ENCODE assay signal across 17 cellular contexts in the genomic region with DNA sequence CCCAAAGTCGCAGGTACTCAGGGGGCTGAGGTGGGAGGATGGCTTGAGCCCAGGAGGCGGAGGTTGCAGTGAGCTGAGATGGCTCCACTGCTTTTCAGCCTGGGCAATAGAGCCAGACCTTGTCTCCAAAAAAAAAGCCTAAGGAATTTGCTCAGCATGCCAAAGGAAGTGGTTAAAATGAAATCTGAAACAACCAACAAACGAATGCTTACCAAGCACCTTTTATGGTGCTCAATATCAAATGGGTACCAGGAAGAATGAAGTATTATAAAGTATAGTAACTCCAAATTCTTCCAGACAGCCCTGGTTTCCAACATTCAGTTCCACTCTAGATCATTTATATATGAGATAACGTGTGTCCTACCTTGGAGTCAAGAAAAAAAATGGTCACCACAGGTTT. TPM values are rescaled to one million over a fixed set of nuclear protein-coding genes. Genes with fewer than 3 reads are reported as not detected.
A peak's percentile ranks its signal among the peaks of the same experiment; 100 is the strongest.
DNase-seq lines count a peak whose midpoint lies in the region; ATAC-seq, FAIRE-seq and TF ChIP-seq lines count a peak whose summit lies in the region.
"Had no signal": no experiment of that assay in that cellular context is flagged by ENCODE, and none has a peak within 500 bp of the region (broad histone marks: within the 10 kb centered on the region; RNA-seq: fewer than 3 reads in every experiment).

No MANE protein-coding gene starts in this region.

- peak overlapping the region; percentile 14 for H3K27ac Mint-ChIP-seq in activated CD4-positive, alpha-beta T cell treated with anti-CD3 and anti-CD28 coated beads, Interleukin-2, amount 10 ng/mL, durations not matched to agents 7 days and 5 days
- no peak overlapping the region for H3K27ac Mint-ChIP-seq in WTC11
- H3K27ac Mint-ChIP-seq: stimulated activated naive CD8-positive, alpha-beta T cell treated with anti-CD3 and anti-CD28 coated beads, Interleukin-15, amount 100 ng/mL, for 72 hours had no signal

- no peak for TF ChIP-seq CTCF in WTC11 (IDR thresholded peaks at IDR 0.05)

- no peak overlapping the region for H3K4me3 Mint-ChIP-seq in activated CD4-positive, alpha-beta T cell treated with anti-CD3 and anti-CD28 coated beads, Interleukin-2, amount 10 ng/mL, durations not matched to agents 7 days and 5 days
- no peak overlapping the region for H3K4me3 Mint-ChIP-seq in WTC11

- WGBS in aorta, 2 donors: 40 to 45% methylated on average over 4 of the region's 4 CpGs

- H3K27me3 Mint-ChIP-seq in activated CD4-positive, alpha-beta T cell treated with anti-CD3 and anti-CD28 coated beads, Interleukin-2, amount 10 ng/mL, durations not matched to agents 7 days and 5 days: no peaks in the 10 kb centered on the region
- H3K27me3 Mint-ChIP-seq in WTC11 (ENCODE audit: low read depth): no peaks in the 10 kb centered on the region
- H3K27me3 Mint-ChIP-seq: stimulated activated naive CD8-positive, alpha-beta T cell treated with anti-CD3 and anti-CD28 coated beads, Interleukin-15, amount 100 ng/mL, for 72 hours had no signal

- CTCF ChIA-PET in activated CD4-positive, alpha-beta T cell treated with anti-CD3 and anti-CD28 coated beads, Interleukin-2, amount 10 ng/mL, durations not matched to agents 7 days and 5 days (lab: Charles Lee): interaction anchor here (0.6 to 1.1 kb wide), 3 partner anchors 9 to 22 kb away, joined by 3 to 5 read pairs (median 3); no protein-coding TSS in a partner anchor
- CTCF ChIA-PET in WTC11 (lab: Charles Lee): interaction anchor here (0.8 kb wide), 1 partner anchor 22 kb away, joined by 5 read pairs; no protein-coding TSS in a partner anchor

- intact Hi-C loops in aorta (cut with DNase I): no loop called here

- H3K4me1 Mint-ChIP-seq in activated CD4-positive, alpha-beta T cell treated with anti-CD3 and anti-CD28 coated beads, Interleukin-2, amount 10 ng/mL, durations not matched to agents 7 days and 5 days: peaks cover 28% of the 10 kb centered on the region
- peaks cover 41% of the 10 kb centered on the region for H3K4me1 Mint-ChIP-seq in WTC11

- no peak for ATAC-seq in WTC11
- no peak for ATAC-seq in aorta (ENCODE audit: low FRiP score)
- ATAC-seq: stimulated activated naive CD8-positive, alpha-beta T cell treated with anti-CD3 and anti-CD28 coated beads, Interleukin-15, amount 100 ng/mL, for 72 hours had no signal

- peaks cover 1 to 3% of the 10 kb centered on the region in 2 donors for H3K4me1 ChIP-seq in aorta (ENCODE audit: control insufficient read depth in 1 of 2, insufficient read depth in 2 of 2, low read length in 2 of 2)

- POLR2A ChIA-PET in activated CD4-positive, alpha-beta T cell treated with anti-CD3 and anti-CD28 coated beads, Interleukin-2, amount 10 ng/mL, durations not matched to agents 7 days and 5 days (lab: Charles Lee): no interaction called here
- POLR2A ChIA-PET in WTC11 (lab: Charles Lee): no interaction called here

- no peak for DNase-seq in activated CD4-positive, alpha-beta T cell treated with anti-CD3 and anti-CD28 coated beads, Interleukin-2, amount 10 ng/mL, durations not matched to agents 7 days and 5 days
- DNase-seq in activated CD4-positive, alpha-beta T cell treated with anti-CD3 and anti-CD28 coated beads for 48 hours: no peak
- DNase-seq in WTC11 (ENCODE audit: low spot score): no peak
- DNase-seq in foreskin melanocyte: peak; percentile 35
- no peak for DNase-seq in aorta
- no peak for DNase-seq in GM12892 (ENCODE audit: insufficient read length)
- no peak for DNase-seq in activated T-cell treated with anti-CD3 and anti-CD28 coated beads for 4 hours
- no peak for DNase-seq in activated naive CD4-positive, alpha-beta T cell treated with anti-CD3 and anti-CD28 coated beads, Interleukin-2, amount 50 U/mL, for 16 hours
- DNase-seq: 8988T; Caco-2; GDM1; glutamatergic neuron; NCI-H1048; NCI-H2171; Right ventricle myocardium superior; stimulated activated CD4-positive, alpha-beta T cell treated with anti-CD3 and anti-CD28 coated beads, Interleukin-12 subunit alpha, Interleukin-12 subunit beta, amount 100 ng/mL, for 4 hours; stimulated activated naive CD8-positive, alpha-beta T cell treated with anti-CD3 and anti-CD28 coated beads, Interleukin-15, amount 100 ng/mL, for 72 hours had no signal

- H3K27ac ChIP-seq in aorta (ENCODE audit: low read depth in 1 of 2, low read length in 2 of 2): peak overlapping the region; percentile 13 to 68

- H3K4me3 ChIP-seq in aorta (ENCODE audit: low read length in 2 of 2): no peak overlapping the region

- H3K9me3 Mint-ChIP-seq in activated CD4-positive, alpha-beta T cell treated with anti-CD3 and anti-CD28 coated beads, Interleukin-2, amount 10 ng/mL, durations not matched to agents 7 days and 5 days: no peaks in the 10 kb centered on the region
- H3K9me3 Mint-ChIP-seq in WTC11: no peaks in the 10 kb centered on the region
- H3K9me3 Mint-ChIP-seq: stimulated activated naive CD8-positive, alpha-beta T cell treated with anti-CD3 and anti-CD28 coated beads, Interleukin-15, amount 100 ng/mL, for 72 hours had no signal

- H3K36me3 ChIP-seq in aorta (ENCODE audit: control insufficient read depth in 1 of 2, insufficient read depth in 2 of 2, low read length in 1 of 2): no peaks in the 10 kb centered on the region

- no peak for FAIRE-seq in GM12892 (lab: Jason Lieb, UNC)

- H3K27me3 ChIP-seq in aorta (ENCODE audit: control insufficient read depth in 1 of 2, insufficient read depth in 2 of 2, low read length in 1 of 2): no peaks in the 10 kb centered on the region

- no peak for TF ChIP-seq POLR2A in GM12892 (IDR thresholded peaks at IDR 0.05; ENCODE audit: low read depth, low read length)

- no peaks in the 10 kb centered on the region for H3K9me3 ChIP-seq in aorta (ENCODE audit: control insufficient read depth, low read length)
- H3K9me3 ChIP-seq: Caco-2 had no signal

- H3K36me3 Mint-ChIP-seq in activated CD4-positive, alpha-beta T cell treated with anti-CD3 and anti-CD28 coated beads, Interleukin-2, amount 10 ng/mL, durations not matched to agents 7 days and 5 days (ENCODE audit: low read depth): peaks cover 7% of the 10 kb centered on the region
- H3K36me3 Mint-ChIP-seq in WTC11: no peaks in the 10 kb centered on the region

TF ChIP-seq in WTC11, 78 proteins besides CTCF, POLR2A, EP300 and RAD21:
- TF ChIP-seq, protein P1, sequence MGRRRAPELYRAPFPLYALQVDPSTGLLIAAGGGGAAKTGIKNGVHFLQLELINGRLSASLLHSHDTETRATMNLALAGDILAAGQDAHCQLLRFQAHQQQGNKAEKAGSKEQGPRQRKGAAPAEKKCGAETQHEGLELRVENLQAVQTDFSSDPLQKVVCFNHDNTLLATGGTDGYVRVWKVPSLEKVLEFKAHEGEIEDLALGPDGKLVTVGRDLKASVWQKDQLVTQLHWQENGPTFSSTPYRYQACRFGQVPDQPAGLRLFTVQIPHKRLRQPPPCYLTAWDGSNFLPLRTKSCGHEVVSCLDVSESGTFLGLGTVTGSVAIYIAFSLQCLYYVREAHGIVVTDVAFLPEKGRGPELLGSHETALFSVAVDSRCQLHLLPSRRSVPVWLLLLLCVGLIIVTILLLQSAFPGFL (CRISPR knock-in tag; IDR thresholded peaks at IDR 0.05; ENCODE audit: borderline replicate concordance): no peak
- TF ChIP-seq ZNF121 (CRISPR knock-in tag; IDR thresholded peaks at IDR 0.05) (peak; percentile 40; the same call in 1 of the 2 replicates), CREB1 (CRISPR knock-in tag; IDR thresholded peaks at IDR 0.05) (no peak)

RNA-seq across cellular contexts. Expression of a gene that starts 14.0 kb away (rescaled TPM):
- 10 to 100 TPM; 31.1 to 35.9 TPM for total RNA-seq in activated CD4-positive, alpha-beta T cell treated with anti-CD3 and anti-CD28 coated beads, Interleukin-2, amount 10 ng/mL, durations not matched to agents 7 days and 5 days
- total RNA-seq in WTC11 (2021): 35.0 to 41.2 TPM (median 38.8 TPM) in 3 replicates
- total RNA-seq in aorta: 10 to 100 TPM; 66.1 to 67.1 TPM
- 100 to 1,000 TPM; 103 to 138 TPM for polyA plus RNA-seq in aorta
- 28.1 TPM for polyA plus RNA-seq in GM12892 (2012; ENCODE audit: missing spikeins)
